1 cellular context compared by ENCODE assay signal in the genomic region with DNA sequence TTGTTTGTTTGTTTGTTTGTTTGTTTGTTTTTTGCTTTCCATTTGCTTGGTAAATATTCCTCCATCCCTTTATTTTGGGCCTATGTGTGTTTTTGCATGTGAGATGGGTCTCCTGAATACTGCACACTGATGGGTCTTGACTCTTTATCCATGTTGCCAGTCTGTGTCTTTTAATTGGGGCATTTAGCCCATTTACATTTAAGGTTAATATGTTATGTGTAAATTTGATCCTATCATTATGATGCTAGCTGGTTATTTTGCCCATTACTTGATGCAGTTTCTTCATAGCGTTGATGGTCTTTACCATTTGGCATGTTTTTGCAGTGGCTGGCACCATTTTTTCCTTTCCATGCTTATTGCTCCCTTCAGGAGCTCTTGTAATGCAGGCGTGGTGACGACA. TPM values are rescaled to one million over a fixed set of nuclear protein-coding genes. Genes with fewer than 3 reads are reported as not detected.
"Had no signal": no experiment of that assay in that cellular context is flagged by ENCODE, and none has a peak within 500 bp of the region (broad histone marks: within the 10 kb centered on the region; RNA-seq: fewer than 3 reads in every experiment).

No MANE protein-coding gene starts in this region.

RNA-seq across cellular contexts. Expression of a gene that starts 16.4 kb away (rescaled TPM):
- total RNA-seq: G401 had no signal

RNA-seq across cellular contexts. Expression of a gene that starts 42.2 kb away (rescaled TPM):
- total RNA-seq: G401 had no signal
